In the genomic region with DNA sequence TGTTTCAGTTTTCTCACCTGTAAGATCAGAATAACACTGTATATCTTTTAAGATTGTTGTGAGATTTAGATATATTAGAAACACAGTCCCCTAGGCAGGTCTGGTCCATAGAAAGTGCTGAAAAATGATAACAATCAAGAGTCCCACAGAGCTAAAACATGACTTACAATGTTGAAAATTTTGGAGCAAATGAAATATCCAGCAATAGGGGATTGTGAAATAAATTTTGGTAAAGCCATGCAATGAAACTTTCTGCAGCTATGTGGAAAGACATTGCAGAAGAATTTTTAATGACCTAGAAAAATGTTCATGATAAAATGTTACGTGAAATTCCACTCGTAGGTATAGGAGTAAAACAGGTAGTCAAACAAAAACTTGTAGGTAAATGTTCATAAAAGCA, we compare ENCODE assay signal across 19 cellular contexts.
DNase-seq lines count a peak whose midpoint lies in the region; ATAC-seq and TF ChIP-seq lines count a peak whose summit lies in the region.
"Had no signal": no experiment of that assay in that cellular context is flagged by ENCODE, and none has a peak within 500 bp of the region (broad histone marks: within the 10 kb centered on the region; RNA-seq: fewer than 3 reads in every experiment).

No MANE protein-coding gene starts in this region.

- no peak for TF ChIP-seq POLR2A in IMR-90 (IDR thresholded peaks at IDR 0.05; ENCODE audit: low read depth, low read length)

- no peak overlapping the region for H4K91ac ChIP-seq in IMR-90 (ENCODE audit: insufficient read depth, low read depth, low read length)

- H2AFZ ChIP-seq in SK-N-SH (ENCODE audit: low read depth) = no peak overlapping the region
- H2AFZ ChIP-seq in GM23248 = no peak overlapping the region
- no peak overlapping the region for H2AFZ ChIP-seq in IMR-90 (replicated peaks; ENCODE audit: low read length, poor library complexity)
- H2AFZ ChIP-seq in osteoblast (ENCODE audit: low read length) = no peak overlapping the region

- no peak overlapping the region for H3K23ac ChIP-seq in IMR-90 (ENCODE audit: low read depth, low read length)

- no TSS peak for BruUV-seq in IMR-90 (replicated peaks; lab: Mats Ljungman, UMichigan)

- POLR2A ChIA-PET in SK-N-SH (lab: Yijun Ruan, JAX) = no interaction called here
- POLR2A ChIA-PET in IMR-90 (lab: Charles Lee; ENCODE audit: unreplicated experiment) = no interaction called here

- H3K9me3 ChIP-seq in SK-N-SH = no peaks in the 10 kb centered on the region
- H3K9me3 ChIP-seq in GM23248 (ENCODE audit: low read depth) = no peaks in the 10 kb centered on the region
- H3K9me3 ChIP-seq in IMR-90 (ENCODE audit: control insufficient read depth, insufficient read depth, low read length) = no peaks in the 10 kb centered on the region
- no peaks in the 10 kb centered on the region for H3K9me3 ChIP-seq in osteoblast (ENCODE audit: low read depth, low read length)
- H3K9me3 ChIP-seq: BE2C had no signal

- TF ChIP-seq EP300 in SK-N-SH (IDR thresholded peaks at IDR 0.05; ENCODE audit: borderline replicate concordance in 1 of 2, low read depth in 1 of 2, low read length in 1 of 2) = no peak

- no peak overlapping the region for H2AK9ac ChIP-seq in IMR-90 (replicated peaks; ENCODE audit: low read depth, low read length, poor library complexity)

- H3K56ac ChIP-seq in IMR-90 (ENCODE audit: extremely low read depth, insufficient read depth, low read length) = no peak overlapping the region

- H3F3A ChIP-seq in SK-N-SH (replicated peaks; ENCODE audit: insufficient read depth) (peaks cover 28% of the 10 kb centered on the region), GM23248 (ENCODE audit: insufficient read depth) (peaks cover 43% of the 10 kb centered on the region)

- no peak overlapping the region for H3K9ac ChIP-seq in SK-N-SH
- no peak overlapping the region for H3K9ac ChIP-seq in GM23248
- no peak overlapping the region for H3K9ac ChIP-seq in IMR-90 (ENCODE audit: low read depth, low read length)
- H3K9ac ChIP-seq: BLaER1 treated with 17β-estradiol and CSF1 and Interleukin-3, amounts not matched to agents 10 nM and 100 nM had no signal

- CTCF ChIA-PET in SK-N-SH (lab: Yijun Ruan, JAX) (interaction anchor here (0.7 kb wide), 2 partner anchors 24 to 197 kb away, joined by 3 read pairs; no protein-coding TSS in a partner anchor), IMR-90 (lab: Yijun Ruan, JAX) (interaction anchor here (0.6 kb wide), 1 partner anchor 952 kb away, joined by 3 read pairs; no protein-coding TSS in a partner anchor)

- H3K79me2 ChIP-seq in SK-N-SH (ENCODE audit: insufficient read depth) (no peaks in the 10 kb centered on the region), GM23248 (ENCODE audit: insufficient read depth) (no peaks in the 10 kb centered on the region), osteoblast (ENCODE audit: insufficient read depth, low read length) (no peaks in the 10 kb centered on the region)

- intact Hi-C loops in IMR-90 (cut with micrococcal nuclease) = no loop called here

- no peaks in the 10 kb centered on the region for H3K79me1 ChIP-seq in IMR-90 (ENCODE audit: low read depth in 1 of 2, low read length in 2 of 2)

- H4K20me1 ChIP-seq in SK-N-SH (ENCODE audit: insufficient read depth) (no peaks in the 10 kb centered on the region), GM23248 (ENCODE audit: insufficient read depth) (no peaks in the 10 kb centered on the region), IMR-90 (ENCODE audit: insufficient read depth, low read length) (no peaks in the 10 kb centered on the region), osteoblast (ENCODE audit: insufficient read depth, low read length) (no peaks in the 10 kb centered on the region)
- H4K20me1 ChIP-seq: BLaER1 treated with 17β-estradiol and CSF1 and Interleukin-3, amounts not matched to agents 10 nM and 100 nM had no signal

- H3K4me3 ChIP-seq in SK-N-SH (ENCODE audit: low read depth in 2 of 2, low read length in 1 of 2) (no peak overlapping the region), GM23248 (no peak overlapping the region), IMR-90 (ENCODE audit: insufficient read depth, low read depth, low read length) (no peak overlapping the region), osteoblast (ENCODE audit: insufficient read depth, low read length) (no peak overlapping the region)
- H3K4me3 ChIP-seq: BLaER1 treated with 17β-estradiol and CSF1 and Interleukin-3, amounts not matched to agents 10 nM and 100 nM had no signal

- no peak overlapping the region for H2BK15ac ChIP-seq in IMR-90 (ENCODE audit: low read depth, low read length)

- H3K14ac ChIP-seq in IMR-90 (replicated peaks; ENCODE audit: low read depth, low read length) = no peak overlapping the region

- WGBS in SK-N-SH (ENCODE audit: low lambda C conversion rate) = 95% methylated on average over 2 of the region's 2 CpGs
- 79 to 85% methylated on average over 2 of the region's 2 CpGs for WGBS in GM23248 (ENCODE audit: low coverage in 1 of 2, low lambda C conversion rate in 2 of 2, missing lambda C conversion rate in 2 of 2), 2 experiments
- WGBS in IMR-90 (ENCODE audit: extremely low coverage in 2 of 2, insufficient read length in 1 of 2), 2 experiments = no CpG with 5 or more reads among the region's 2 CpGs

- H4K5ac ChIP-seq in IMR-90 (ENCODE audit: low read depth, low read length) = no peak overlapping the region

- TF ChIP-seq CTCF in SK-N-SH (IDR thresholded peaks at IDR 0.05) = no peak
- TF ChIP-seq CTCF in IMR-90 (conservative IDR thresholded peaks at IDR 0.05; ENCODE audit: low read depth, low read length) = no peak
- no peak for TF ChIP-seq CTCF in osteoblast (IDR thresholded peaks at IDR 0.05; ENCODE audit: extremely low read depth, low read depth, low read length)

- H3K4me2 ChIP-seq in SK-N-SH (no peak overlapping the region), GM23248 (ENCODE audit: unreplicated experiment) (peak overlapping the region; percentile 63), IMR-90 (ENCODE audit: low read depth, low read length) (no peak overlapping the region), osteoblast (ENCODE audit: insufficient read depth, low read length) (peak overlapping the region; percentile 68)
- H3K4me2 ChIP-seq: BLaER1 treated with 17β-estradiol and CSF1 and Interleukin-3, amounts not matched to agents 10 nM and 100 nM had no signal

- no peak for TF ChIP-seq RAD21 in SK-N-SH (IDR thresholded peaks at IDR 0.05; ENCODE audit: low read length)
- no peak for TF ChIP-seq RAD21 in IMR-90 (IDR thresholded peaks at IDR 0.05; ENCODE audit: low read length)

- no peak overlapping the region for H3K4ac ChIP-seq in IMR-90 (ENCODE audit: low read depth, low read length)

- H2BK120ac ChIP-seq in IMR-90 (ENCODE audit: low read depth, low read length) = no peak overlapping the region

- no peaks in the 10 kb centered on the region for H3K9me2 ChIP-seq in SK-N-SH
- H3K9me2 ChIP-seq in GM23248 (ENCODE audit: insufficient read depth) = no peaks in the 10 kb centered on the region

- H3K27ac ChIP-seq in SK-N-SH (ENCODE audit: low read depth in 2 of 2, low read length in 1 of 2) = peak overlapping the region; percentile 45 to 69; a peak in 2 of 4 replicates
- peak overlapping the region; percentile 23 for H3K27ac ChIP-seq in GM23248
- H3K27ac ChIP-seq in IMR-90 (ENCODE audit: insufficient read depth, low read length) = no peak overlapping the region
- peak overlapping the region; percentile 53 for H3K27ac ChIP-seq in osteoblast (ENCODE audit: low read depth, low read length)
- H3K27ac ChIP-seq: 22Rv1; BLaER1 treated with 17β-estradiol and CSF1 and Interleukin-3, amounts not matched to agents 10 nM and 100 nM had no signal

- H3K9me1 ChIP-seq in IMR-90 (ENCODE audit: insufficient read depth, low read length) = peaks cover 15% of the 10 kb centered on the region

- H3K4me1 ChIP-seq in SK-N-SH (ENCODE audit: control insufficient read depth in 1 of 2, insufficient read depth in 2 of 2, low read depth in 1 of 2, low read length in 1 of 2) = peaks cover 0 to 8% of the 10 kb centered on the region in 2 experiments; a peak in 2 of 4 replicates
- peaks cover 44% of the 10 kb centered on the region for H3K4me1 ChIP-seq in GM23248 (ENCODE audit: insufficient read depth)
- peaks cover 16% of the 10 kb centered on the region for H3K4me1 ChIP-seq in IMR-90 (ENCODE audit: control insufficient read depth, insufficient read depth, low read length)
- H3K4me1 ChIP-seq in osteoblast (ENCODE audit: insufficient read depth, low read length) = peaks cover 41% of the 10 kb centered on the region
- H3K4me1 ChIP-seq: BE2C; BLaER1 treated with 17β-estradiol and CSF1 and Interleukin-3, amounts not matched to agents 10 nM and 100 nM had no signal

- no peak overlapping the region for H2BK20ac ChIP-seq in IMR-90 (ENCODE audit: low read depth, low read length)

- H2AK5ac ChIP-seq in IMR-90 (ENCODE audit: low read depth, low read length) = no peak overlapping the region

- no peak overlapping the region for H4K8ac ChIP-seq in IMR-90 (ENCODE audit: low read depth in 2 of 2, low read length in 2 of 2)

- DNase-seq in SK-N-SH (no peak), GM23248 (peak; percentile 25), IMR-90 (no peak), osteoblast (ENCODE audit: insufficient read length, low spot score, missing footprints) (no peak)
- DNase-seq in effector CD4-positive, alpha-beta T cell = no peak
- no peak for DNase-seq in activated CD8-positive, alpha-beta memory T cell treated with anti-CD3 and anti-CD28 coated beads, Interleukin-2, amount 50 U/mL, for 4 hours
- DNase-seq: AML-193; BE2C; CD4-positive, alpha-beta T cell; CD8-positive, alpha-beta memory T cell; DMS 273 treated with DMSO at 0.1 percent for 48 hours; DMS79; GDM1; H9 had no signal

- no peak overlapping the region for H2BK5ac ChIP-seq in IMR-90 (ENCODE audit: low read depth, low read length, poor library complexity, severe bottlenecking)

- in situ Hi-C loops in GM23248 (cut with MboI) = no loop called here
- in situ Hi-C loops in IMR-90 (cut with MboI; ENCODE audit: low sequenced_read_pairs) = no loop called here

- no peak for ATAC-seq in SK-N-SH treated with all-trans-retinoic acid at 6 μM for 48 hours
- ATAC-seq in IMR-90 (ENCODE audit: low read depth) = no peak
- no peak for ATAC-seq in HG03039 (IDR thresholded peaks at IDR 0.05; ENCODE audit: unreplicated experiment)
- ATAC-seq: HCT116 had no signal

- H3K27me3 ChIP-seq in SK-N-SH (ENCODE audit: insufficient read depth) (no peaks in the 10 kb centered on the region), GM23248 (replicated peaks; ENCODE audit: insufficient read depth) (no peaks in the 10 kb centered on the region), IMR-90 (ENCODE audit: control insufficient read depth, insufficient read depth, low read length) (no peaks in the 10 kb centered on the region), osteoblast (ENCODE audit: insufficient read depth, low read length) (no peaks in the 10 kb centered on the region)
- H3K27me3 ChIP-seq: BE2C; BLaER1 treated with 17β-estradiol and CSF1 and Interleukin-3, amounts not matched to agents 10 nM and 100 nM had no signal

- H3K36me3 ChIP-seq in SK-N-SH (replicated peaks in 1 of 2; ENCODE audit: control insufficient read depth in 1 of 2, insufficient read depth in 2 of 2, low read length in 1 of 2) (no peaks in the 10 kb centered on the region), GM23248 (ENCODE audit: low read depth) (no peaks in the 10 kb centered on the region), IMR-90 (ENCODE audit: control insufficient read depth, insufficient read depth, low read length) (no peaks in the 10 kb centered on the region), osteoblast (ENCODE audit: insufficient read depth, low read length) (no peaks in the 10 kb centered on the region)
- H3K36me3 ChIP-seq: BE2C; BLaER1 treated with 17β-estradiol and CSF1 and Interleukin-3, amounts not matched to agents 10 nM and 100 nM had no signal

- H3K18ac ChIP-seq in IMR-90 (ENCODE audit: low read depth, low read length) = no peak overlapping the region

- dilution Hi-C loops in IMR-90 (cut with HindIII; ENCODE audit: low sequenced_read_pairs, unreplicated experiment) = no loop called here

Comparison
In these comparisons a context has a peak if more than half of its experiments do, and no peak if none do; other contexts are left out.
1. H3K4me2 ChIP-seq: peak in GM23248 (single experiment) and osteoblast (single experiment); none in SK-N-SH (single experiment) and IMR-90 (single experiment).